Comparison of ENCODE assay signal across 1 cellular context in the genomic region with DNA sequence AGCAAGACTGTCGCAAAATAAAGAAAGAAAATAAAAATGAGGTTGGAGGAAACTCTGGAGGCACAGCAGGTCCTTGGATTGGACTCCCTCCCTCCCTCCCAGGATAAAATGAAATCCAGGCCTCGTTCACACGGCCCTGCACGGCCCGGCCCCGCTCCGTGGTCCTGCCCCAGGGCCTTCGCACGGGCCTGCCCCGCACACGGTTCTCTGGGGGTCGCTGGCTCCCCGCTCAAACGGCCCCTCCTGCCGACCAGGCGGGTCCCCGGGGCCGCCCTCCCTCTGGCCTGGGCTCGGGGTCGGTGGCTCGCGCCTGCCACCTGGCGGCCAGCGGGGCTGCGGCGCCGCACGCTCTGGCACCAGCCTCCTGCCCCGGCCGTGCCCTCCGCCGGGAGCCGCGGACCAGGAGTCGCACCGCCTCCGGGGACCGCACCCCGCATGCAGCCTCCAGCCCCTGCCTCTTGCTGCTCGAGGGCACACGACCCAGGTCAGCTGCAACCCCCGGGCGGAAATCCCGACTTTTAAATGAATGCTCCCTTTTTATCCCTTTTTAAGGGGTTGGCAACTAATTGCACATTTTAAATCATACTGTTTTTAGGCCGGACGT.
TF ChIP-seq lines count a peak whose summit lies in the region.

No MANE protein-coding gene starts in this region.

TF ChIP-seq in HepG2, 621 proteins besides CTCF, POLR2A, EP300 and RAD21 (continued from another document and continues in another):
- TF ChIP-seq, protein P1, sequence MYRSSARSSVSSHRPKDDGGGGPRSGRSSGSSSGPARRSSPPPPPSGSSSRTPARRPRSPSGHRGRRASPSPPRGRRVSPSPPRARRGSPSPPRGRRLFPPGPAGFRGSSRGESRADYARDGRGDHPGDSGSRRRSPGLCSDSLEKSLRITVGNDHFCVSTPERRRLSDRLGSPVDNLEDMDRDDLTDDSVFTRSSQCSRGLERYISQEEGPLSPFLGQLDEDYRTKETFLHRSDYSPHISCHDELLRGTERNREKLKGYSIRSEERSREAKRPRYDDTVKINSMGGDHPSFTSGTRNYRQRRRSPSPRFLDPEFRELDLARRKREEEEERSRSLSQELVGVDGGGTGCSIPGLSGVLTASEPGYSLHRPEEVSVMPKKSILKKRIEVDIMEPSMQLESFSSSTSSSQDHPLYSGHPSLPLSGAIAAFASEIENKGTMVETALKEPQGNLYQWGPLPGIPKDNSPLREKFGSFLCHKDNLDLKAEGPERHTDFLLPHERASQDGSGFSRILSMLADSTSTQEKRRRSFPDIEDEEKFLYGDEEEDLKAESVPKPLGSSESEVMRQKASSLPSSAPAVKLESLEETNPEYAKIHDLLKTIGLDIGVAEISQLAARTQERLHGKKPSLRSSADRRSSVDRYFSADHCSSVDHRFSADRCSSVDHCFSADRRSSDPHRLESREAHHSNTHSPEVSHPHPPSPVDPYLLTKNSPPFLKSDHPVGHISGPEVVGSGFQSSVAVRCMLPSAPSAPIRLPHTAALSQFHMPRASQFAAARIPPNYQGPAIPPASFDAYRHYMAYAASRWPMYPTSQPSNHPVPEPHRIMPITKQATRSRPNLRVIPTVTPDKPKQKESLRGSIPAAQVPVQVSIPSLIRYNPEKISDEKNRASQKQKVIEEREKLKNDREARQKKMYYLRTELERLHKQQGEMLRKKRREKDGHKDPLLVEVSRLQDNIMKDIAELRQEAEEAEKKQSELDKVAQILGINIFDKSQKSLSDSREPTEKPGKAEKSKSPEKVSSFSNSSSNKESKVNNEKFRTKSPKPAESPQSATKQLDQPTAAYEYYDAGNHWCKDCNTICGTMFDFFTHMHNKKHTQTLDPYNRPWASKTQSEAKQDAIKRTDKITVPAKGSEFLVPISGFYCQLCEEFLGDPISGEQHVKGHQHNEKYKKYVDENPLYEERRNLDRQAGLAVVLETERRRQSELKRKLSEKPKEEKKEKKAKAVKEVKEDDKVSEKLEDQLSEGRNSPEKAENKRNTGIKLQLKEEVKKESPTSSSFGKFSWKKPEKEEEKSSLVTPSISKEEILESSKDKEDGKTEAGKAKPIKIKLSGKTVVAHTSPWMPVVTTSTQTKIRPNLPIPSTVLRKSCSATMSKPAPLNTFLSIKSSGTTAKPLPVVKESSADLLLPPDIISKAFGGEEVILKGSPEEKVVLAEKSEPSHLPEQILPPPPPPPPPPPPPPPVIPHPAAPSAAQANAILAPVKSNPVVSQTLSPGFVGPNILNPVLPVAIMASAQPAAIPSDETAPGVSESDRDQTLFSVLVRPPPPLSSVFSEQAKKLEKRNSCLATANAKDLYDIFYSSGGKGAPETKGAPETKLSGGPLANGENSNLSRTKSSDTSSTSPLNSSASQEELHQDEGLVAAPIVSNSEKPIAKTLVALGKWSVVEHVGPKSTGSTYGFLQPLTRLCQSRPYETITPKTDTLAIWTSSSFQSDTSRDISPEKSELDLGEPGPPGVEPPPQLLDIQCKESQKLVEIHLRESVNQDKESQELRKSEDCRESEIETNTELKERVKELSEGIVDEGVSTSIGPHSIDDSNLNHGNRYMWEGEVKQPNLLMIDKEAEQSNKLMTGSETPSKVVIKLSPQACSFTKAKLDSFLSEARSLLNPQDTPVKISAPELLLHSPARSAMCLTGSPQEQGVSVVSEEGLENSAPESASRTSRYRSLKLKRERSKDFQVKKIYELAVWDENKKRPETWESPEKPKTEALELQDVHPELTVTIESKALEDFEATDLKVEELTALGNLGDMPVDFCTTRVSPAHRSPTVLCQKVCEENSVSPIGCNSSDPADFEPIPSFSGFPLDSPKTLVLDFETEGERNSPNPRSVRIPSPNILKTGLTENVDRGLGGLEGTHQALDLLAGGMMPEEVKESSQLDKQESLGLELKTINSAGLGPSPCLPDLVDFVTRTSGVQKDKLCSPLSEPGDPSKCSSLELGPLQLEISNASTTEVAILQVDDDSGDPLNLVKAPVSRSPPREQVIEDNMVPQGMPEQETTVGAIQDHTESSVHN (CRISPR knock-in tag; IDR thresholded peaks at IDR 0.05) = no peak
- no peak for TF ChIP-seq ZNF589 (CRISPR knock-in tag; conservative IDR thresholded peaks at IDR 0.05)
- TF ChIP-seq SRSF4 (IDR thresholded peaks at IDR 0.05; ENCODE audit: low read depth, low read length, poor library complexity, severe bottlenecking) = no peak
- no peak for TF ChIP-seq MTF2 (CRISPR knock-in tag; IDR thresholded peaks at IDR 0.05; ENCODE audit: borderline replicate concordance)
- TF ChIP-seq ZFP36L2 (CRISPR knock-in tag; IDR thresholded peaks at IDR 0.05) = no peak
- no peak for TF ChIP-seq ZNF354B (CRISPR knock-in tag; IDR thresholded peaks at IDR 0.05)
- peak; percentile 57 for TF ChIP-seq ZFY (CRISPR knock-in tag; IDR thresholded peaks at IDR 0.05)
- TF ChIP-seq TMF1 (CRISPR knock-in tag; IDR thresholded peaks at IDR 0.05; ENCODE audit: low read depth) = no peak
- no peak; the same call in 1 of the 2 replicates for TF ChIP-seq IRF2 (CRISPR knock-in tag; IDR thresholded peaks at IDR 0.05)
- no peak for TF ChIP-seq ZC3H4 (CRISPR knock-in tag; IDR thresholded peaks at IDR 0.05; ENCODE audit: borderline replicate concordance)
- TF ChIP-seq ESRRA (CRISPR knock-in tag; IDR thresholded peaks at IDR 0.05; ENCODE audit: low read depth) = no peak
- TF ChIP-seq, protein P2, sequence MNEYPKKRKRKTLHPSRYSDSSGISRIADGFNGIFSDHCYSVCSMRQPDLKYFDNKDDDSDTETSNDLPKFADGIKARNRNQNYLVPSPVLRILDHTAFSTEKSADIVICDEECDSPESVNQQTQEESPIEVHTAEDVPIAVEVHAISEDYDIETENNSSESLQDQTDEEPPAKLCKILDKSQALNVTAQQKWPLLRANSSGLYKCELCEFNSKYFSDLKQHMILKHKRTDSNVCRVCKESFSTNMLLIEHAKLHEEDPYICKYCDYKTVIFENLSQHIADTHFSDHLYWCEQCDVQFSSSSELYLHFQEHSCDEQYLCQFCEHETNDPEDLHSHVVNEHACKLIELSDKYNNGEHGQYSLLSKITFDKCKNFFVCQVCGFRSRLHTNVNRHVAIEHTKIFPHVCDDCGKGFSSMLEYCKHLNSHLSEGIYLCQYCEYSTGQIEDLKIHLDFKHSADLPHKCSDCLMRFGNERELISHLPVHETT (CRISPR knock-in tag; conservative IDR thresholded peaks at IDR 0.05) = no peak
- TF ChIP-seq, protein P3, sequence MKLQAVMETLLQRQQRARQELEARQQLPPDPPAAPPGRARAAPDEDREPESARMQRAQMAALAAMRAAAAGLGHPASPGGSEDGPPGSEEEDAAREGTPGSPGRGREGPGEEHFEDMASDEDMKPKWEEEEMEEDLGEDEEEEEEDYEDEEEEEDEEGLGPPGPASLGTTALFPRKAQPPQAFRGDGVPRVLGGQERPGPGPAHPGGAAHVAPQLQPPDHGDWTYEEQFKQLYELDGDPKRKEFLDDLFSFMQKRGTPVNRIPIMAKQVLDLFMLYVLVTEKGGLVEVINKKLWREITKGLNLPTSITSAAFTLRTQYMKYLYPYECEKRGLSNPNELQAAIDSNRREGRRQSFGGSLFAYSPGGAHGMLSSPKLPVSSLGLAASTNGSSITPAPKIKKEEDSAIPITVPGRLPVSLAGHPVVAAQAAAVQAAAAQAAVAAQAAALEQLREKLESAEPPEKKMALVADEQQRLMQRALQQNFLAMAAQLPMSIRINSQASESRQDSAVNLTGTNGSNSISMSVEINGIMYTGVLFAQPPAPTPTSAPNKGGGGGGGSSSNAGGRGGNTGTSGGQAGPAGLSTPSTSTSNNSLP (IDR thresholded peaks at IDR 0.05; ENCODE audit: low read depth, low read length) = no peak
- TF ChIP-seq ZNF292 (CRISPR knock-in tag; IDR thresholded peaks at IDR 0.05; ENCODE audit: borderline replicate concordance, low read depth) = no peak
- TF ChIP-seq GATA4 (IDR thresholded peaks at IDR 0.05; ENCODE audit: borderline replicate concordance, low read depth) = no peak
- peak; percentile 70 for TF ChIP-seq ZBTB38 (CRISPR knock-in tag; IDR thresholded peaks at IDR 0.05)
- peak; percentile 47; the same call in 1 of the 2 replicates for TF ChIP-seq ZIK1 (CRISPR knock-in tag; IDR thresholded peaks at IDR 0.05; ENCODE audit: borderline replicate concordance, low read depth)
- TF ChIP-seq ZFX (CRISPR knock-in tag; IDR thresholded peaks at IDR 0.05; ENCODE audit: low read depth) = peak; percentile 73
- peak; percentile 49; the same call in 1 of the 2 replicates for TF ChIP-seq ZNF451 (CRISPR knock-in tag; IDR thresholded peaks at IDR 0.05)
- peak; percentile 24; the same call in 1 of the 2 replicates for TF ChIP-seq TARDBP (CRISPR knock-in tag; IDR thresholded peaks at IDR 0.05)
- no peak for TF ChIP-seq NFIB (CRISPR knock-in tag; IDR thresholded peaks at IDR 0.05; ENCODE audit: borderline replicate concordance)
- TF ChIP-seq KDM3A (CRISPR knock-in tag; IDR thresholded peaks at IDR 0.05; ENCODE audit: low read depth) = no peak; the same call in 1 of the 2 replicates
- TF ChIP-seq KLF16 (CRISPR knock-in tag; IDR thresholded peaks at IDR 0.05) = no peak
- TF ChIP-seq ZNF329 (CRISPR knock-in tag; IDR thresholded peaks at IDR 0.05; ENCODE audit: low read depth) = peak; percentile 51; the same call in 1 of the 2 replicates
- TF ChIP-seq, protein P4, sequence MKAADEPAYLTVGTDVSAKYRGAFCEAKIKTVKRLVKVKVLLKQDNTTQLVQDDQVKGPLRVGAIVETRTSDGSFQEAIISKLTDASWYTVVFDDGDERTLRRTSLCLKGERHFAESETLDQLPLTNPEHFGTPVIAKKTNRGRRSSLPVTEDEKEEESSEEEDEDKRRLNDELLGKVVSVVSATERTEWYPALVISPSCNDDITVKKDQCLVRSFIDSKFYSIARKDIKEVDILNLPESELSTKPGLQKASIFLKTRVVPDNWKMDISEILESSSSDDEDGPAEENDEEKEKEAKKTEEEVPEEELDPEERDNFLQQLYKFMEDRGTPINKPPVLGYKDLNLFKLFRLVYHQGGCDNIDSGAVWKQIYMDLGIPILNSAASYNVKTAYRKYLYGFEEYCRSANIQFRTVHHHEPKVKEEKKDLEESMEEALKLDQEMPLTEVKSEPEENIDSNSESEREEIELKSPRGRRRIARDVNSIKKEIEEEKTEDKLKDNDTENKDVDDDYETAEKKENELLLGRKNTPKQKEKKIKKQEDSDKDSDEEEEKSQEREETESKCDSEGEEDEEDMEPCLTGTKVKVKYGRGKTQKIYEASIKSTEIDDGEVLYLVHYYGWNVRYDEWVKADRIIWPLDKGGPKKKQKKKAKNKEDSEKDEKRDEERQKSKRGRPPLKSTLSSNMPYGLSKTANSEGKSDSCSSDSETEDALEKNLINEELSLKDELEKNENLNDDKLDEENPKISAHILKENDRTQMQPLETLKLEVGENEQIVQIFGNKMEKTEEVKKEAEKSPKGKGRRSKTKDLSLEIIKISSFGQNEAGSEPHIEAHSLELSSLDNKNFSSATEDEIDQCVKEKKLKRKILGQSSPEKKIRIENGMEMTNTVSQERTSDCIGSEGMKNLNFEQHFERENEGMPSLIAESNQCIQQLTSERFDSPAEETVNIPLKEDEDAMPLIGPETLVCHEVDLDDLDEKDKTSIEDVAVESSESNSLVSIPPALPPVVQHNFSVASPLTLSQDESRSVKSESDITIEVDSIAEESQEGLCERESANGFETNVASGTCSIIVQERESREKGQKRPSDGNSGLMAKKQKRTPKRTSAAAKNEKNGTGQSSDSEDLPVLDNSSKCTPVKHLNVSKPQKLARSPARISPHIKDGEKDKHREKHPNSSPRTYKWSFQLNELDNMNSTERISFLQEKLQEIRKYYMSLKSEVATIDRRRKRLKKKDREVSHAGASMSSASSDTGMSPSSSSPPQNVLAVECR (CRISPR knock-in tag; IDR thresholded peaks at IDR 0.05; ENCODE audit: borderline replicate concordance) = peak; percentile 19; the same call in 1 of the 2 replicates
- no peak for TF ChIP-seq HNRNPH1 (optimal IDR thresholded peaks at IDR 0.05; ENCODE audit: low read depth, low read length)
- TF ChIP-seq ATF7-NPFF (CRISPR knock-in tag; IDR thresholded peaks at IDR 0.05; ENCODE audit: low read depth) = peak; percentile 76; the same call in 1 of the 2 replicates
- no peak for TF ChIP-seq MED8 (CRISPR knock-in tag; IDR thresholded peaks at IDR 0.05; ENCODE audit: insufficient replicate concordance)
- no peak for TF ChIP-seq CBX5 (CRISPR knock-in tag; IDR thresholded peaks at IDR 0.05; ENCODE audit: borderline replicate concordance)
- TF ChIP-seq NFATC3 (CRISPR knock-in tag; IDR thresholded peaks at IDR 0.05) = no peak
- no peak for TF ChIP-seq ZKSCAN1 (IDR thresholded peaks at IDR 0.05; ENCODE audit: low read length)
- peak; percentile 60 for TF ChIP-seq ELF3 (CRISPR knock-in tag; IDR thresholded peaks at IDR 0.05)
- no peak for TF ChIP-seq ZNF598 (CRISPR knock-in tag; IDR thresholded peaks at IDR 0.05; ENCODE audit: borderline replicate concordance)
- no peak for TF ChIP-seq U2AF2 (IDR thresholded peaks at IDR 0.05; ENCODE audit: low read depth, low read length)
- TF ChIP-seq ZNF10 (CRISPR knock-in tag; IDR thresholded peaks at IDR 0.05; ENCODE audit: borderline replicate concordance, low read depth) = no peak
- no peak for TF ChIP-seq ZNF878 (CRISPR knock-in tag; IDR thresholded peaks at IDR 0.05)
- TF ChIP-seq, protein P5, sequence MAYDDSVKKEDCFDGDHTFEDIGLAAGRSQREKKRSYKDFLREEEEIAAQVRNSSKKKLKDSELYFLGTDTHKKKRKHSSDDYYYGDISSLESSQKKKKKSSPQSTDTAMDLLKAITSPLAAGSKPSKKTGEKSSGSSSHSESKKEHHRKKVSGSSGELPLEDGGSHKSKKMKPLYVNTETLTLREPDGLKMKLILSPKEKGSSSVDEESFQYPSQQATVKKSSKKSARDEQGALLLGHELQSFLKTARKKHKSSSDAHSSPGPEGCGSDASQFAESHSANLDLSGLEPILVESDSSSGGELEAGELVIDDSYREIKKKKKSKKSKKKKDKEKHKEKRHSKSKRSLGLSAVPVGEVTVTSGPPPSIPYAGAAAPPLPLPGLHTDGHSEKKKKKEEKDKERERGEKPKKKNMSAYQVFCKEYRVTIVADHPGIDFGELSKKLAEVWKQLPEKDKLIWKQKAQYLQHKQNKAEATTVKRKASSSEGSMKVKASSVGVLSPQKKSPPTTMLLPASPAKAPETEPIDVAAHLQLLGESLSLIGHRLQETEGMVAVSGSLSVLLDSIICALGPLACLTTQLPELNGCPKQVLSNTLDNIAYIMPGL (CRISPR knock-in tag; IDR thresholded peaks at IDR 0.05; ENCODE audit: borderline replicate concordance in 1 of 2, low read depth in 1 of 2) = peak; percentile 72 to 79; a peak in 2 of 4 replicates
- no peak for TF ChIP-seq ZNF546 (CRISPR knock-in tag; conservative IDR thresholded peaks at IDR 0.05)
- TF ChIP-seq TAF1 (CRISPR knock-in tag; IDR thresholded peaks at IDR 0.05) = no peak
- TF ChIP-seq, protein P6, sequence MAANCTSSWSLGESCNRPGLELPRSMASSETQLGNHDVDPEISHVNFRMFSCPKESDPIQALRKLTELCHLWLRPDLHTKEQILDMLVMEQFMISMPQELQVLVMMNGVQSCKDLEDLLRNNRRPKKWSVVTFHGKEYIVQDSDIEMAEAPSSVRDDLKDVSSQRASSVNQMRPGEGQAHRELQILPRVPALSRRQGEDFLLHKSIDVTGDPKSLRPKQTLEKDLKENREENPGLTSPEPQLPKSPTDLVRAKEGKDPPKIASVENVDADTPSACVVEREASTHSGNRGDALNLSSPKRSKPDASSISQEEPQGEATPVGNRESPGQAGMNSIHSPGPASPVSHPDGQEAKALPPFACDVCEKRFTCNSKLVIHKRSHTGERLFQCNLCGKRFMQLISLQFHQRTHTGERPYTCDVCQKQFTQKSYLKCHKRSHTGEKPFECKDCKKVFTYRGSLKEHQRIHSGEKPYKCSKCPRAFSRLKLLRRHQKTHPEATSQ (CRISPR knock-in tag; IDR thresholded peaks at IDR 0.05; ENCODE audit: borderline replicate concordance) = no peak
- TF ChIP-seq SP2 (CRISPR knock-in tag; IDR thresholded peaks at IDR 0.05) = no peak
- TF ChIP-seq ZNF749 (CRISPR knock-in tag; IDR thresholded peaks at IDR 0.05; ENCODE audit: borderline replicate concordance) = 0 out of 2 replicates have a peak, but pooled peaks have one; percentile 60
- TF ChIP-seq ZNF260 (CRISPR knock-in tag; IDR thresholded peaks at IDR 0.05; ENCODE audit: borderline replicate concordance, low read depth) = no peak
